1 cellular context compared by ENCODE assay signal in the genomic region with DNA sequence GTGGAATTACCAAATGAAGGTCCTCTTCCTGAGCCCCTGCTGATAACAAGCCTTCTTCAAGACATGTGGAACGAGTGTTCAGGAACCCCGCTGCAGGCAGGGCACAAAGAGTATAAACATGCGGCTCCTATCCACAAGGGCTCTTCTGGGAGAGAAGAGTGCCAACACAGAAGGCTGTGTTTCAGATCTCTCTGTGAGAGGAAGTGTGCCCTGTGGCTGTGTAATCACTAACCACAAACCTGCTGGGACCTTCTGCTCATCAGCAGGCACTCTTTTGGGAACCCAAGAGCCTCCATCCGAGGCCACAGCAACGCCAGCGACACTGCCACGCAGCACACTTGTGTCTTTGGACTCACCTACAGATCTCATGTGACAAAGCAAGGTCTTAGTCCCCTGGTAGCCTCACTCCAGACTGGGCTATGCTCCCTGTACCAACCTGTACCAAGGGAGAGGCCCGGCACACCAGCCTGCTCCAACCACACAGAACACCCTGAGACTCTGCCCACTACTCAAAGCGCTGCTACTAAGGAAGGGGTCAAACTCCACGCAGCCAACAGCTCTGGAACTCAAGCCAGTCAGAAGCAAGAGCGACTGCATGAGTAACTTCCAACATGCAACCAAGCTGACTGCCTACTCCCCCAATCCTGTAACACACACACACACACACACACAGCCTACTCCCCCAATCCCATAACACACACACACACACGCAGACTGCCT.
TF ChIP-seq lines count a peak whose summit lies in the region.

No MANE protein-coding gene starts in this region.

TF ChIP-seq in GM23338, 12 proteins besides CTCF, POLR2A, EP300 and RAD21 (continued from another document):
- TF ChIP-seq, protein P1, sequence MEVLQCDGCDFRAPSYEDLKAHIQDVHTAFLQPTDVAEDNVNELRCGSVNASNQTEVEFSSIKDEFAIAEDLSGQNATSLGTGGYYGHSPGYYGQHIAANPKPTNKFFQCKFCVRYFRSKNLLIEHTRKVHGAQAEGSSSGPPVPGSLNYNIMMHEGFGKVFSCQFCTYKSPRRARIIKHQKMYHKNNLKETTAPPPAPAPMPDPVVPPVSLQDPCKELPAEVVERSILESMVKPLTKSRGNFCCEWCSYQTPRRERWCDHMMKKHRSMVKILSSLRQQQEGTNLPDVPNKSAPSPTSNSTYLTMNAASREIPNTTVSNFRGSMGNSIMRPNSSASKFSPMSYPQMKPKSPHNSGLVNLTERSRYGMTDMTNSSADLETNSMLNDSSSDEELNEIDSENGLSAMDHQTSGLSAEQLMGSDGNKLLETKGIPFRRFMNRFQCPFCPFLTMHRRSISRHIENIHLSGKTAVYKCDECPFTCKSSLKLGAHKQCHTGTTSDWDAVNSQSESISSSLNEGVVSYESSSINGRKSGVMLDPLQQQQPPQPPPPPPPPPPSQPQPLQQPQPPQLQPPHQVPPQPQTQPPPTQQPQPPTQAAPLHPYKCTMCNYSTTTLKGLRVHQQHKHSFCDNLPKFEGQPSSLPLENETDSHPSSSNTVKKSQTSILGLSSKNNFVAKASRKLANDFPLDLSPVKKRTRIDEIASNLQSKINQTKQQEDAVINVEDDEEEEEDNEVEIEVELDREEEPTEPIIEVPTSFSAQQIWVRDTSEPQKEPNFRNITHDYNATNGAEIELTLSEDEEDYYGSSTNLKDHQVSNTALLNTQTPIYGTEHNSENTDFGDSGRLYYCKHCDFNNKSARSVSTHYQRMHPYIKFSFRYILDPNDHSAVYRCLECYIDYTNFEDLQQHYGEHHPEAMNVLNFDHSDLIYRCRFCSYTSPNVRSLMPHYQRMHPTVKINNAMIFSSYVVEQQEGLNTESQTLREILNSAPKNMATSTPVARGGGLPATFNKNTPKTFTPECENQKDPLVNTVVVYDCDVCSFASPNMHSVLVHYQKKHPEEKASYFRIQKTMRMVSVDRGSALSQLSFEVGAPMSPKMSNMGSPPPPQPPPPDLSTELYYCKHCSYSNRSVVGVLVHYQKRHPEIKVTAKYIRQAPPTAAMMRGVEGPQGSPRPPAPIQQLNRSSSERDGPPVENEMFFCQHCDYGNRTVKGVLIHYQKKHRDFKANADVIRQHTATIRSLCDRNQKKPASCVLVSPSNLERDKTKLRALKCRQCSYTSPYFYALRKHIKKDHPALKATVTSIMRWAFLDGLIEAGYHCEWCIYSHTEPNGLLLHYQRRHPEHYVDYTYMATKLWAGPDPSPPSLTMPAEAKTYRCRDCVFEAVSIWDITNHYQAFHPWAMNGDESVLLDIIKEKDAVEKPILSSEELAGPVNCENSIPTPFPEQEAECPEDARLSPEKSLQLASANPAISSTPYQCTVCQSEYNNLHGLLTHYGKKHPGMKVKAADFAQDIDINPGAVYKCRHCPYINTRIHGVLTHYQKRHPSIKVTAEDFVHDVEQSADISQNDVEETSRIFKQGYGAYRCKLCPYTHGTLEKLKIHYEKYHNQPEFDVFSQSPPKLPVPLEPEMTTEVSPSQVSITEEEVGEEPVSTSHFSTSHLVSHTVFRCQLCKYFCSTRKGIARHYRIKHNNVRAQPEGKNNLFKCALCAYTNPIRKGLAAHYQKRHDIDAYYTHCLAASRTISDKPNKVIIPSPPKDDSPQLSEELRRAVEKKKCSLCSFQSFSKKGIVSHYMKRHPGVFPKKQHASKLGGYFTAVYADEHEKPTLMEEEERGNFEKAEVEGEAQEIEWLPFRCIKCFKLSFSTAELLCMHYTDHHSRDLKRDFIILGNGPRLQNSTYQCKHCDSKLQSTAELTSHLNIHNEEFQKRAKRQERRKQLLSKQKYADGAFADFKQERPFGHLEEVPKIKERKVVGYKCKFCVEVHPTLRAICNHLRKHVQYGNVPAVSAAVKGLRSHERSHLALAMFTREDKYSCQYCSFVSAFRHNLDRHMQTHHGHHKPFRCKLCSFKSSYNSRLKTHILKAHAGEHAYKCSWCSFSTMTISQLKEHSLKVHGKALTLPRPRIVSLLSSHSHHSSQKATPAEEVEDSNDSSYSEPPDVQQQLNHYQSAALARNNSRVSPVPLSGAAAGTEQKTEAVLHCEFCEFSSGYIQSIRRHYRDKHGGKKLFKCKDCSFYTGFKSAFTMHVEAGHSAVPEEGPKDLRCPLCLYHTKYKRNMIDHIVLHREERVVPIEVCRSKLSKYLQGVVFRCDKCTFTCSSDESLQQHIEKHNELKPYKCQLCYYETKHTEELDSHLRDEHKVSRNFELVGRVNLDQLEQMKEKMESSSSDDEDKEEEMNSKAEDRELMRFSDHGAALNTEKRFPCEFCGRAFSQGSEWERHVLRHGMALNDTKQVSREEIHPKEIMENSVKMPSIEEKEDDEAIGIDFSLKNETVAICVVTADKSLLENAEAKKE (CRISPR knock-in tag; IDR thresholded peaks at IDR 0.05) = no peak
- no peak for TF ChIP-seq EZH2phosphoT487 (IDR thresholded peaks at IDR 0.05; ENCODE audit: unreplicated experiment)
- TF ChIP-seq, protein P2, sequence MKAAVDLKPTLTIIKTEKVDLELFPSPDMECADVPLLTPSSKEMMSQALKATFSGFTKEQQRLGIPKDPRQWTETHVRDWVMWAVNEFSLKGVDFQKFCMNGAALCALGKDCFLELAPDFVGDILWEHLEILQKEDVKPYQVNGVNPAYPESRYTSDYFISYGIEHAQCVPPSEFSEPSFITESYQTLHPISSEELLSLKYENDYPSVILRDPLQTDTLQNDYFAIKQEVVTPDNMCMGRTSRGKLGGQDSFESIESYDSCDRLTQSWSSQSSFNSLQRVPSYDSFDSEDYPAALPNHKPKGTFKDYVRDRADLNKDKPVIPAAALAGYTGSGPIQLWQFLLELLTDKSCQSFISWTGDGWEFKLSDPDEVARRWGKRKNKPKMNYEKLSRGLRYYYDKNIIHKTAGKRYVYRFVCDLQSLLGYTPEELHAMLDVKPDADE (IDR thresholded peaks at IDR 0.05) = no peak
- no peak for TF ChIP-seq EZH2 (IDR thresholded peaks at IDR 0.05; ENCODE audit: low read depth, unreplicated experiment)
